Comparison of ENCODE assay signal across 14 cellular contexts in the genomic region with DNA sequence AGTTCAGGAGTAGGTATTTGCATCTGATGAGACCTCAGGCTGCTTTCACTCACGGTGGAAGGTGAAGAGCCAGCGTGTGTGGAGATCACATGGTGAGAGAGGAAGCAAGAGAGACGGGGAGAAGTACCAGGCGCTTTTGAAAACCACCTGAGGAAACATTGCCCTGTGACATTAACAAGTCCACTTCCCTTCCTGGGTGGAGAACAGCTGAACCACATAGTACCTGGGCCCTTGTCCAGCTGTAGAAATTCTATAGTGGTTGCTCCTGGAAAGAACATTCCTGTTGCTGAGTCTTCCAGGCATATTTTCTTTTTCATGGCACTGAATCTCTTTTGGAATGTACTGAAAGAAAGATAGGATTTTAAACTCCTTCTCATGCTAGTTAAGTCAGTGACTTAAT.
DNase-seq lines count a peak whose midpoint lies in the region; ATAC-seq and TF ChIP-seq lines count a peak whose summit lies in the region.
"Had no signal": no experiment of that assay in that cellular context is flagged by ENCODE, and none has a peak within 500 bp of the region (broad histone marks: within the 10 kb centered on the region; RNA-seq: fewer than 3 reads in every experiment).

No MANE protein-coding gene starts in this region.

- peak overlapping the region; percentile 37 for H3K27ac Mint-ChIP-seq in T-helper 17 cell
- no peak overlapping the region for H3K27ac Mint-ChIP-seq in stimulated activated memory B cell treated with anti-CD40 and anti-IgM and Interleukin-4, amounts not matched to agents 10 μg/mL and 1 μg/mL and 100 μg/mL, for 72 hours
- H3K27ac Mint-ChIP-seq in T-helper 2 cell treated with Interferon-gamma antibody and Interleukin-4, amounts not matched to agents 5 μg/mL and 100 μg/mL, for 36 hours = no peak overlapping the region
- H3K27ac Mint-ChIP-seq: activated CD8-positive, alpha-beta T cell treated with anti-CD3 and anti-CD28 coated beads, Interleukin-2, amount 10 ng/mL, durations not matched to agents 7 days and 5 days had no signal

- H3K4me3 Mint-ChIP-seq in T-helper 17 cell = no peak overlapping the region
- no peak overlapping the region for H3K4me3 Mint-ChIP-seq in stimulated activated memory B cell treated with anti-CD40 and anti-IgM and Interleukin-4, amounts not matched to agents 10 μg/mL and 1 μg/mL and 100 μg/mL, for 72 hours
- no peak overlapping the region for H3K4me3 Mint-ChIP-seq in T-helper 2 cell treated with Interferon-gamma antibody and Interleukin-4, amounts not matched to agents 5 μg/mL and 100 μg/mL, for 36 hours
- H3K4me3 Mint-ChIP-seq: activated CD8-positive, alpha-beta T cell treated with anti-CD3 and anti-CD28 coated beads, Interleukin-2, amount 10 ng/mL, durations not matched to agents 7 days and 5 days had no signal

- H3K4me1 Mint-ChIP-seq in T-helper 17 cell = peaks cover 8% of the 10 kb centered on the region
- peaks cover 8% of the 10 kb centered on the region for H3K4me1 Mint-ChIP-seq in stimulated activated memory B cell treated with anti-CD40 and anti-IgM and Interleukin-4, amounts not matched to agents 10 μg/mL and 1 μg/mL and 100 μg/mL, for 72 hours
- H3K4me1 Mint-ChIP-seq in T-helper 2 cell treated with Interferon-gamma antibody and Interleukin-4, amounts not matched to agents 5 μg/mL and 100 μg/mL, for 36 hours (ENCODE audit: low read depth) = peaks cover 5% of the 10 kb centered on the region

- H3K4me3 ChIP-seq in fibroblast of mammary gland (ENCODE audit: control insufficient read depth, low read depth, low read length) = no peak overlapping the region

- TF ChIP-seq CTCF in fibroblast of mammary gland (conservative IDR thresholded peaks at IDR 0.05; ENCODE audit: control insufficient read depth, insufficient read depth, low read depth, low read length) = no peak

- peak; percentile 26 for DNase-seq in NOMO-1 treated with DMSO at 0.1 percent for 48 hours (lab: John Stamatoyannopoulos, UW; ENCODE audit: unreplicated experiment)
- DNase-seq in NOMO-1 treated with dmso at 0.1 percent for 144 hours (lab: John Stamatoyannopoulos, UW; ENCODE audit: unreplicated experiment) = no peak
- DNase-seq in T-helper 17 cell = no peak
- DNase-seq in fibroblast of mammary gland (ENCODE audit: low read depth) = peak; percentile 49
- no peak for DNase-seq in KG1 (lab: John Stamatoyannopoulos, UW)
- DNase-seq in T-helper 2 cell treated with Interferon-gamma antibody and Interleukin-4, amounts not matched to agents 5 μg/mL and 100 μg/mL, for 36 hours (ENCODE audit: low spot score) = no peak
- DNase-seq: activated CD8-positive, alpha-beta T cell treated with anti-CD3 and anti-CD28 coated beads, Interleukin-2, amount 10 ng/mL, durations not matched to agents 7 days and 5 days; activated effector memory CD4-positive, alpha-beta T cell treated with Interleukin-2 at 50 U/mL for 16 hours; GF-D8; MV-4-11; NCI-H2171 treated with DMSO at 0.1 percent for 48 hours; retina had no signal

- no peaks in the 10 kb centered on the region for H3K9me3 Mint-ChIP-seq in stimulated activated memory B cell treated with anti-CD40 and anti-IgM and Interleukin-4, amounts not matched to agents 10 μg/mL and 1 μg/mL and 100 μg/mL, for 72 hours
- no peaks in the 10 kb centered on the region for H3K9me3 Mint-ChIP-seq in T-helper 2 cell treated with Interferon-gamma antibody and Interleukin-4, amounts not matched to agents 5 μg/mL and 100 μg/mL, for 36 hours

- H3K27me3 Mint-ChIP-seq in T-helper 17 cell = peaks cover 3% of the 10 kb centered on the region
- peaks cover 3% of the 10 kb centered on the region for H3K27me3 Mint-ChIP-seq in stimulated activated memory B cell treated with anti-CD40 and anti-IgM and Interleukin-4, amounts not matched to agents 10 μg/mL and 1 μg/mL and 100 μg/mL, for 72 hours
- peaks cover 3% of the 10 kb centered on the region for H3K27me3 Mint-ChIP-seq in T-helper 2 cell treated with Interferon-gamma antibody and Interleukin-4, amounts not matched to agents 5 μg/mL and 100 μg/mL, for 36 hours (ENCODE audit: low read depth)

- no peaks in the 10 kb centered on the region for H3K9me3 ChIP-seq in T-helper 17 cell (ENCODE audit: control insufficient read depth, low read length, poor library complexity, severe bottlenecking)

- H3K36me3 Mint-ChIP-seq in T-helper 17 cell (ENCODE audit: low read depth) = peaks cover 2% of the 10 kb centered on the region
- no peaks in the 10 kb centered on the region for H3K36me3 Mint-ChIP-seq in stimulated activated memory B cell treated with anti-CD40 and anti-IgM and Interleukin-4, amounts not matched to agents 10 μg/mL and 1 μg/mL and 100 μg/mL, for 72 hours
- H3K36me3 Mint-ChIP-seq in T-helper 2 cell treated with Interferon-gamma antibody and Interleukin-4, amounts not matched to agents 5 μg/mL and 100 μg/mL, for 36 hours (ENCODE audit: low read depth) = no peaks in the 10 kb centered on the region

- ATAC-seq in T-helper 17 cell (no peak), HG03097 (IDR thresholded peaks at IDR 0.05; ENCODE audit: low FRiP score, unreplicated experiment) (no peak)
- ATAC-seq in stimulated activated memory B cell treated with anti-CD40 and anti-IgM and Interleukin-4, amounts not matched to agents 10 μg/mL and 1 μg/mL and 100 μg/mL, for 72 hours = peak; percentile 37
- ATAC-seq: activated CD8-positive, alpha-beta T cell treated with anti-CD3 and anti-CD28 coated beads, Interleukin-2, amount 10 ng/mL, durations not matched to agents 7 days and 5 days had no signal

Comparison
In these comparisons a context has a peak if more than half of its experiments do, and no peak if none do; other contexts are left out.
1. DNase-seq: peak in NOMO-1 treated with DMSO at 0.1 percent for 48 hours (single experiment) and fibroblast of mammary gland (single experiment); none in NOMO-1 treated with dmso at 0.1 percent for 144 hours (single experiment), T-helper 17 cell (0 of 3), KG1 (single experiment) and T-helper 2 cell treated with Interferon-gamma antibody and Interleukin-4, amounts not matched to agents 5 μg/mL and 100 μg/mL, for 36 hours (single experiment).